In the genomic region with DNA sequence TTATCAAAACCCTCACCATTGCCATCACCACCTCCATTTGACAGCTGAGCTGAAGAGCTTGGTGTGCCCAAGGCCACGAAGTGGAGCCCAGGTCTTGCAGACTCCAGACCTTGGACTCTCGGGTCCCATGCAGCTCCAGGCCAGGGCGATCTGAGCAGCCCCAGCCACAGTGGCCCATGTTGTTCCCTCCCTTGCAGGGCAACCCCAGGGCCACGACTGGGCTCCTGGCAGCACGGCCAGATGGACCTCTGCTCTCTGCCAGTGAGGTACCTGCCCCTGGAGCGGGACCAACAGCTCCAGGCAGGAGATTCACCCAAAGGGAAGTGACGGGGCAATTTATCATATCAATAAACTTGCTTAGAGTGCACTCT, we compare ENCODE assay signal across 21 cellular contexts.
"Had no signal": no experiment of that assay in that cellular context is flagged by ENCODE, and none has a peak within 500 bp of the region (broad histone marks: within the 10 kb centered on the region; RNA-seq: fewer than 3 reads in every experiment).

No MANE protein-coding gene starts in this region.

- H3K27ac Mint-ChIP-seq: effector memory CD8-positive, alpha-beta T cell; stimulated activated naive CD8-positive, alpha-beta T cell treated with anti-CD3 and anti-CD28 coated beads, Interleukin-15, Interleukin-2, amounts not matched to agents 100 ng/mL and 50 ng/mL, for 24 hours had no signal

- H3K4me2 ChIP-seq: hepatocyte had no signal

- H3K27me3 ChIP-seq: colonic mucosa, dorsolateral prefrontal cortex, hepatocyte, transverse colon, uterus had no signal

- H3K27me3 Mint-ChIP-seq: stimulated activated naive CD8-positive, alpha-beta T cell treated with anti-CD3 and anti-CD28 coated beads, Interleukin-15, Interleukin-2, amounts not matched to agents 100 ng/mL and 50 ng/mL, for 24 hours had no signal

- H3K4me3 Mint-ChIP-seq: central memory CD8-positive, alpha-beta T cell; effector memory CD8-positive, alpha-beta T cell; stimulated activated naive CD8-positive, alpha-beta T cell treated with anti-CD3 and anti-CD28 coated beads, Interleukin-15, Interleukin-2, amounts not matched to agents 100 ng/mL and 50 ng/mL, for 24 hours had no signal

- H3K79me2 ChIP-seq: hepatocyte had no signal

- H2AFZ ChIP-seq: hepatocyte had no signal

- H3K4me3 ChIP-seq: colonic mucosa, dorsolateral prefrontal cortex, hepatocyte, mucosa of descending colon, transverse colon, uterus had no signal

- ATAC-seq: effector memory CD8-positive, alpha-beta T cell; esophagus mucosa; mucosa of descending colon had no signal

- DNase-seq: activated CD8-positive, alpha-beta memory T cell treated with anti-CD3 and anti-CD28 coated beads for 24 hours; activated naive CD4-positive, alpha-beta T cell treated with anti-CD3 and anti-CD28 coated beads, Interleukin-2, amount 50 U/mL, for 16 hours; activated T-cell treated with anti-CD3 and anti-CD28 coated beads, Interleukin-2, amount 50 U/mL, for 48 hours; colonic mucosa; effector memory CD8-positive, alpha-beta T cell; foreskin melanocyte; mesenchymal stem cell; occipital lobe; retina; stimulated activated CD4-positive, alpha-beta T cell treated with anti-CD3 and anti-CD28 coated beads, Interleukin-12 subunit alpha, Interleukin-12 subunit beta, amount 100 ng/mL, for 4 hours; substantia nigra; T-helper 1 cell; transverse colon; uterus; WERI-Rb-1 had no signal

- H3K9me3 ChIP-seq: colonic mucosa, mucosa of descending colon, transverse colon, uterus had no signal

- H3K4me1 Mint-ChIP-seq: central memory CD8-positive, alpha-beta T cell had no signal

- H3K4me1 ChIP-seq: colonic mucosa, transverse colon, uterus had no signal

- H3K9me3 Mint-ChIP-seq: central memory CD8-positive, alpha-beta T cell; effector memory CD8-positive, alpha-beta T cell; stimulated activated naive CD8-positive, alpha-beta T cell treated with anti-CD3 and anti-CD28 coated beads, Interleukin-15, Interleukin-2, amounts not matched to agents 100 ng/mL and 50 ng/mL, for 24 hours had no signal

- H3K36me3 ChIP-seq: colonic mucosa, transverse colon, uterus, WERI-Rb-1 had no signal

- H3K27ac ChIP-seq: colonic mucosa, dorsolateral prefrontal cortex, hepatocyte, transverse colon, uterus, WERI-Rb-1 had no signal
